9 cellular contexts compared by ENCODE assay signal in the genomic region with DNA sequence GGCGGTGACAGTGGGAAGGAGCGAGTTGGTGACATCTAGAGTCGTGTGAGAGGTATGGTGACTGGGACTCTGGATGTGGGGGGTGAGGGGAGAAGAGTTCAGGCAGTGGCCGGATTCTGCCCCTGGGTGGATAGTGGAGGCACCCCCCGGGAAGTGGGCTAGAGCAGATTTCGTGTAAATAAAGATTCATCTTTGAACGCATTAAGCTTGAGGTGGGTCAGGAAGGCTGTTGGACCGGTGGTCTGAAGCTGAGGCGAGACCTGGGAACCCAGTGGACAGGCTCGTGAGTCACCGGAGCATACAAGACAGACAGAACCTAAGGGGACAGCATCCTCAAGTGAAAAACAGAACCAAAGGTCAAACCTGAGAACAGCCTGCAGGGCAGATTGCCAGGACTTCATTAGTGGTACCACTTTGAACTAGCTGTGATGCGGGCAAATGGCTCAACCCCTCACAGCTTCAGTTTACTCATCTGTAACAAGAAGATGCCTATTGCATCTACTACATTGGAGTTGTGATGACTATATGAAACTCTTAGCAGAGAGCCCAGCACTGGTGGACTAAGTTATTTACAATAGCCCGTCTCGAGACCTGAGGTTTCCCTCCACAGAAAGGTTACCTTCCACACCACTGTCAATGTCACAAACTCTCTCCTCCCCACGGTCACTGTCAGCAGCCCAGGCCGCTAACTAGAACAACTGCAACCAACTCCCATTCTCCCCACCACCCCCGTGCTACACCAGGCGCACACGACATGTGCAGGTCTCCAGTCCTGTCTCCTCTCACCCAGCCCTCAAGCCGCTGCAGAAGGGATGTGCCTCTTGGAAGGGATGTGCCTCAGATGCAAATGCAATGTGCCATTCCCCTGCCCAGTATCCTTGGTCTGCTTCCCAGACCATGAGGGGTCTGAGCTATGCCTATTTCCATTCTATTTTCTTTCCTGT. TPM values are rescaled to one million over a fixed set of nuclear protein-coding genes. Genes with fewer than 3 reads are reported as not detected.
DNase-seq lines count a peak whose midpoint lies in the region; ATAC-seq, FAIRE-seq and TF ChIP-seq lines count a peak whose summit lies in the region.
"Had no signal": no experiment of that assay in that cellular context is flagged by ENCODE, and none has a peak within 500 bp of the region (broad histone marks: within the 10 kb centered on the region; RNA-seq: fewer than 3 reads in every experiment).

No MANE protein-coding gene starts in this region.

- TF ChIP-seq POLR2A in uterus (IDR thresholded peaks at IDR 0.05) = no peak

- no peak for ATAC-seq in memory B cell (ENCODE audit: low read depth)
- no peak for ATAC-seq in HG02763 (IDR thresholded peaks at IDR 0.05; ENCODE audit: unreplicated experiment)

- H3K4me1 Mint-ChIP-seq in brain (peaks cover 60% of the 10 kb centered on the region), memory B cell (peaks cover 27% of the 10 kb centered on the region)

- no peaks in the 10 kb centered on the region for H3K36me3 ChIP-seq in uterus

- H3K9me3 ChIP-seq in uterus = no peaks in the 10 kb centered on the region

- no peaks in the 10 kb centered on the region for H3K36me3 Mint-ChIP-seq in brain
- no peaks in the 10 kb centered on the region for H3K36me3 Mint-ChIP-seq in memory B cell

- intact Hi-C loops in uterus (cut with DNase I; ENCODE audit: low total_unique reads) = no loop called here

- H3K27ac Mint-ChIP-seq in brain = peak overlapping the region; percentile 79 to 95 (median 88)
- peak overlapping the region; percentile 74 for H3K27ac Mint-ChIP-seq in memory B cell

- peak overlapping the region; percentile 91 to 94 (median 91) for H3K4me3 Mint-ChIP-seq in brain
- H3K4me3 Mint-ChIP-seq in memory B cell = peak overlapping the region; percentile 84

- H3K4me3 ChIP-seq in uterus = peak overlapping the region; percentile 74 to 90

- no peak for FAIRE-seq in frontal cortex (lab: Jason Lieb, UNC)
- FAIRE-seq: colon had no signal

- peak overlapping the region; percentile 71 to 86 for H3K27ac ChIP-seq in uterus

- H3K27me3 ChIP-seq in uterus = no peaks in the 10 kb centered on the region

- peaks cover 0 to 5% of the 10 kb centered on the region in 2 donors for H3K4me1 ChIP-seq in uterus

- TF ChIP-seq CTCF in brain (conservative IDR thresholded peaks at IDR 0.05) (no peak), uterus (IDR thresholded peaks at IDR 0.05) (no peak)

- H3K9me3 Mint-ChIP-seq in brain (no peaks in the 10 kb centered on the region), memory B cell (no peaks in the 10 kb centered on the region)

- DNase-seq in NCI-H524 (lab: John Stamatoyannopoulos, UW) (peak; percentile 53 to 60), NCI-H524 treated with DMSO at 0.1 percent for 48 hours (lab: John Stamatoyannopoulos, UW) (no peak), M059J (ENCODE audit: low read depth) (peak; percentile 26), memory B cell (ENCODE audit: low spot score in 2 of 2) (no peak), uterus (peak in 1 of 2 donors; percentile 53), frontal cortex (ENCODE audit: low spot score in 2 of 2) (no peak)

- H3K27me3 Mint-ChIP-seq in brain (peaks cover 15% of the 10 kb centered on the region), memory B cell (no peaks in the 10 kb centered on the region)

RNA-seq across cellular contexts. Expression of gene CLN6, which starts 0.9 kb away (rescaled TPM):
- 31.2 and 32.4 TPM in 2 replicates for total RNA-seq in M059J (2014; rRNA removed; shearing (Covaris generic))
- polyA plus RNA-seq in brain (ENCODE audit: insufficient read depth, low read depth, low replicate concordance) = 21.5 TPM
- total RNA-seq in uterus (10 to 100 TPM in 2 of 4 donors, 1 to 10 TPM in 2; 1.8 to 34.0 (median 13.1) TPM), frontal cortex (3.7 TPM)

RNA-seq across cellular contexts. Expression of gene CALML4, which starts 25.3 kb away (rescaled TPM):
- total RNA-seq in M059J (2014; rRNA removed; shearing (Covaris generic)) = 1.5 and 1.8 TPM in 2 replicates
- 2.5 TPM for polyA plus RNA-seq in brain (ENCODE audit: insufficient read depth, low read depth, low replicate concordance)
- total RNA-seq in uterus (10 to 100 TPM in 1 of 4 donors, 1 to 10 TPM in 2, under 1 TPM in 1; 0.88 to 13.8 (median 8.3) TPM), frontal cortex (1.6 TPM)

RNA-seq across cellular contexts. Expression of gene FEM1B, which starts 47.1 kb away (rescaled TPM):
- 18.1 and 26.0 TPM in 2 replicates for total RNA-seq in M059J (2014; rRNA removed; shearing (Covaris generic))
- polyA plus RNA-seq in brain (ENCODE audit: insufficient read depth, low read depth, low replicate concordance) = 15.5 TPM
- total RNA-seq in uterus = 100 to 1,000 TPM in 2 of 4 donors, 10 to 100 TPM in 2; 39.4 to 130 (median 77.4) TPM
- 213 TPM for total RNA-seq in frontal cortex

Comparison
In these comparisons a context has a peak if more than half of its experiments do, and no peak if none do; other contexts are left out.
1. DNase-seq: peak in NCI-H524 (2 of 2) and M059J (single experiment); none in NCI-H524 treated with DMSO at 0.1 percent for 48 hours (single experiment), memory B cell (0 of 2) and frontal cortex (0 of 2).